Comparison of ENCODE assay signal across 10 cellular contexts in genomic region chr5:169094586-169095409, GRCh38.
DNase-seq lines count a peak whose midpoint lies in the region; ATAC-seq and TF ChIP-seq lines count a peak whose summit lies in the region.
"Had no signal": no experiment of that assay in that cellular context is flagged by ENCODE, and none has a peak within 500 bp of the region (broad histone marks: within the 10 kb centered on the region; RNA-seq: fewer than 3 reads in every experiment).

No MANE protein-coding gene starts in this region.

- ATAC-seq in HG02884 (IDR thresholded peaks at IDR 0.05; ENCODE audit: unreplicated experiment) (no peak), HG03457 (IDR thresholded peaks at IDR 0.05; ENCODE audit: unreplicated experiment) (no peak)
- ATAC-seq: activated CD4-positive, CD25-positive, alpha-beta regulatory T cell treated with anti-CD3 and anti-CD28 coated beads, Interleukin-2, amount 50 U/mL, for 24 hours had no signal

- H3K27ac ChIP-seq in smooth muscle cell (ENCODE audit: low read depth) = peak overlapping the region; percentile 82

- no peaks in the 10 kb centered on the region for H3K27me3 ChIP-seq in smooth muscle cell (ENCODE audit: low read depth)

- DNase-seq in GM04504 (ENCODE audit: low read depth) = peak; percentile 71
- peak; percentile 35 for DNase-seq in OCI-M1 (lab: John Stamatoyannopoulos, UW)
- peak; percentile 59 for DNase-seq in dedifferentiated amniotic fluid mesenchymal stem cell (ENCODE audit: extremely low spot score)
- DNase-seq in smooth muscle cell (lab: John Stamatoyannopoulos, UW; ENCODE audit: unreplicated experiment) = no peak
- DNase-seq in T-helper 1 cell = no peak
- DNase-seq in pons (ENCODE audit: low spot score) = no peak
- DNase-seq: COR-L47 had no signal

- H3K9me3 ChIP-seq in smooth muscle cell (replicated peaks; ENCODE audit: low read depth) = no peaks in the 10 kb centered on the region

- H4K20me1 ChIP-seq in smooth muscle cell (ENCODE audit: low read depth) = no peaks in the 10 kb centered on the region

- no peaks in the 10 kb centered on the region for H3F3A ChIP-seq in smooth muscle cell (ENCODE audit: low read depth)

- H3K4me1 ChIP-seq in smooth muscle cell (ENCODE audit: low read depth) = peaks cover 4% of the 10 kb centered on the region

- peak overlapping the region; percentile 60 for H3K9ac ChIP-seq in smooth muscle cell (ENCODE audit: low read depth)

- H3K4me3 ChIP-seq in smooth muscle cell = no peak overlapping the region

- peak overlapping the region; percentile 17 for H3K4me2 ChIP-seq in smooth muscle cell

- no peak overlapping the region for H2AFZ ChIP-seq in smooth muscle cell (ENCODE audit: low read depth)

- no peaks in the 10 kb centered on the region for H3K36me3 ChIP-seq in smooth muscle cell (ENCODE audit: low read depth)

- TF ChIP-seq CTCF in smooth muscle cell (IDR thresholded peaks at IDR 0.05; ENCODE audit: borderline replicate concordance, insufficient read depth, poor library complexity, severe bottlenecking) = no peak

- H3K79me2 ChIP-seq in smooth muscle cell (ENCODE audit: low read depth) = no peaks in the 10 kb centered on the region

- WGBS in smooth muscle cell (ENCODE audit: low lambda C conversion rate) = 58% methylated on average over 7 of the region's 7 CpGs

Comparison
In these comparisons a context has a peak if more than half of its experiments do, and no peak if none do; other contexts are left out.
1. DNase-seq: peak in GM04504 (single experiment), OCI-M1 (single experiment) and dedifferentiated amniotic fluid mesenchymal stem cell (single experiment); none in smooth muscle cell (single experiment), T-helper 1 cell (0 of 5) and pons (single experiment).